In the genomic region with DNA sequence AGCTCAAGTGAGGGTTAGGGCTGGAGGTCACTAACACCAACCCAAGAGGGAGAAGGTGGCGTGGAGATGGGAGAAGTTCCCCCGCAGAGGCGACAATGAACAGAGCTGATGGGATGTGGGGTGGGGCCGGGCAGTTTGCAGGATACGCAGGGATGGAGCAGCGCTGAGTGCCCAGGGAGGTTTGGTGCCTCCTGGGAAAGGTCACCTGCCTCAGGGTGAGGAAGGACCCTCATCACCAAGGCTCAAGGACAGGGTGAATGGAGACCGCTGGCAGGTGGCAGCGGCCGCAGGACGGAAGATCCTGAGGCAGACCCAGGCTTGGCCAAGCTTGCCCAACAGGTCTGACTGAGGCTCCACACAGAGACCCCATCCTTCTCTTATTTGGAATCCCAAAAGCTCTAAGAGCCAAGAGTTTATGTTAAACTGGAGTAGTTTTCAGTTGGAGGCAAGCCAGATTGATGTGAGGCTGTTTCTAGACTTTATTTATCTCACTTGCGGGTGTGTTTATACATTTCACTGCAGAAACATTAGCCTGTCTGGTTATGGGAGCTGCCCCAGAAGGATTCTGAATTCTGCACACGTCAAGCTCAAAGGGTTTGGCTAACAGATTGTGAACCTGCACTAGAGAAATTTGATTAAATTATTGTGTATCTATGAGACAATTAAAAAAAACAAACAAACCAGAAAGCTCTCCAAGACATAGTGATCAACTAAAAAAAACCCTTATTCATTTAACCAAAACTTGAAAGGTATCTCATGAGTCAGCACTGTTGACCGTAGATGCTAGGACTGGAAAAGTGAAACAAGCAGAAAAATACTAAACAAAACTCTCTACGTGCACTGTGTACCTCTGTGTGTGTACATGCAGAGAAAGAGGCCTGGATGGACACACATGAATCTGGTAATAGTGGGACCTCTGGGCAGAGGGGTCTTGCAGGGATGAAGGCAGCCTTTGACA, we compare ENCODE assay signal across 2 cellular contexts.
TF ChIP-seq lines count a peak whose summit lies in the region.

No MANE protein-coding gene starts in this region.

TF ChIP-seq in A549, 52 proteins besides CTCF, POLR2A, EP300 and RAD21:
- TF ChIP-seq TFCP2L1 (CRISPR knock-in tag; IDR thresholded peaks at IDR 0.05): no peak
- no peak for TF ChIP-seq ZFP36 (IDR thresholded peaks at IDR 0.05; ENCODE audit: borderline replicate concordance, partially characterized antibody)
- no peak for TF ChIP-seq NFE2L2 (conservative IDR thresholded peaks at IDR 0.05; ENCODE audit: low read length)
- no peak for TF ChIP-seq HOXB13 (CRISPR knock-in tag; IDR thresholded peaks at IDR 0.05; ENCODE audit: low read depth)
- TF ChIP-seq MAZ (IDR thresholded peaks at IDR 0.05; ENCODE audit: borderline replicate concordance, low read depth, low read length): no peak
- TF ChIP-seq MAFK (IDR thresholded peaks at IDR 0.05; ENCODE audit: partially characterized antibody): peak; percentile 42
- TF ChIP-seq, protein P1, sequence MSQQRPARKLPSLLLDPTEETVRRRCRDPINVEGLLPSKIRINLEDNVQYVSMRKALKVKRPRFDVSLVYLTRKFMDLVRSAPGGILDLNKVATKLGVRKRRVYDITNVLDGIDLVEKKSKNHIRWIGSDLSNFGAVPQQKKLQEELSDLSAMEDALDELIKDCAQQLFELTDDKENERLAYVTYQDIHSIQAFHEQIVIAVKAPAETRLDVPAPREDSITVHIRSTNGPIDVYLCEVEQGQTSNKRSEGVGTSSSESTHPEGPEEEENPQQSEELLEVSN (IDR thresholded peaks at IDR 0.05; ENCODE audit: borderline replicate concordance, low read depth): no peak

TF ChIP-seq in IMR-90, 13 proteins besides CTCF, POLR2A, EP300 and RAD21:
- TF ChIP-seq MAZ (IDR thresholded peaks at IDR 0.05; ENCODE audit: borderline replicate concordance, low read depth, low read length): no peak
- TF ChIP-seq RFX5 (IDR thresholded peaks at IDR 0.05; ENCODE audit: low read depth, low read length): no peak
- TF ChIP-seq, protein P2, sequence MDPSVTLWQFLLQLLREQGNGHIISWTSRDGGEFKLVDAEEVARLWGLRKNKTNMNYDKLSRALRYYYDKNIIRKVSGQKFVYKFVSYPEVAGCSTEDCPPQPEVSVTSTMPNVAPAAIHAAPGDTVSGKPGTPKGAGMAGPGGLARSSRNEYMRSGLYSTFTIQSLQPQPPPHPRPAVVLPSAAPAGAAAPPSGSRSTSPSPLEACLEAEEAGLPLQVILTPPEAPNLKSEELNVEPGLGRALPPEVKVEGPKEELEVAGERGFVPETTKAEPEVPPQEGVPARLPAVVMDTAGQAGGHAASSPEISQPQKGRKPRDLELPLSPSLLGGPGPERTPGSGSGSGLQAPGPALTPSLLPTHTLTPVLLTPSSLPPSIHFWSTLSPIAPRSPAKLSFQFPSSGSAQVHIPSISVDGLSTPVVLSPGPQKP (IDR thresholded peaks at IDR 0.05; ENCODE audit: borderline replicate concordance, low read depth, low read length): no peak
- TF ChIP-seq SMC3 (IDR thresholded peaks at IDR 0.05; ENCODE audit: low read depth, low read length): no peak
- no peak for TF ChIP-seq MAFK (IDR thresholded peaks at IDR 0.05; ENCODE audit: low read depth, low read length)
- TF ChIP-seq NFE2L2 (IDR thresholded peaks at IDR 0.05; ENCODE audit: low read depth, low read length): no peak
- TF ChIP-seq, protein P3, sequence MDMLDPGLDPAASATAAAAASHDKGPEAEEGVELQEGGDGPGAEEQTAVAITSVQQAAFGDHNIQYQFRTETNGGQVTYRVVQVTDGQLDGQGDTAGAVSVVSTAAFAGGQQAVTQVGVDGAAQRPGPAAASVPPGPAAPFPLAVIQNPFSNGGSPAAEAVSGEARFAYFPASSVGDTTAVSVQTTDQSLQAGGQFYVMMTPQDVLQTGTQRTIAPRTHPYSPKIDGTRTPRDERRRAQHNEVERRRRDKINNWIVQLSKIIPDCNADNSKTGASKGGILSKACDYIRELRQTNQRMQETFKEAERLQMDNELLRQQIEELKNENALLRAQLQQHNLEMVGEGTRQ (IDR thresholded peaks at IDR 0.05; ENCODE audit: low read depth, low read length): no peak
- no peak for TF ChIP-seq MXI1 (IDR thresholded peaks at IDR 0.05; ENCODE audit: borderline replicate concordance, low read depth, low read length)
- no peak for TF ChIP-seq BHLHE40 (IDR thresholded peaks at IDR 0.05; ENCODE audit: low read depth, low read length)
- TF ChIP-seq FOS (IDR thresholded peaks at IDR 0.05; ENCODE audit: low read depth, low read length): no peak
- TF ChIP-seq RCOR1 (IDR thresholded peaks at IDR 0.05; ENCODE audit: insufficient replicate concordance, low read length): no peak
- TF ChIP-seq CEBPB (IDR thresholded peaks at IDR 0.05; ENCODE audit: low read depth, low read length): no peak
- no peak for TF ChIP-seq CHD1 (IDR thresholded peaks at IDR 0.05; ENCODE audit: low read depth, low read length)
